In genomic region chr20:58054744-58055373, GRCh38 we compare ENCODE assay signal across 13 cellular contexts.
DNase-seq lines count a peak whose midpoint lies in the region; ATAC-seq and TF ChIP-seq lines count a peak whose summit lies in the region.
"Had no signal": no experiment of that assay in that cellular context is flagged by ENCODE, and none has a peak within 500 bp of the region (broad histone marks: within the 10 kb centered on the region; RNA-seq: fewer than 3 reads in every experiment).

No MANE protein-coding gene starts in this region.

- ATAC-seq in foreskin keratinocyte (peak; percentile 32), mucosa of descending colon (peak; percentile 46)
- ATAC-seq: body of pancreas had no signal

- TF ChIP-seq POLR2A in breast epithelium (IDR thresholded peaks at IDR 0.05) = no peak
- TF ChIP-seq POLR2A in vagina (IDR thresholded peaks at IDR 0.05) = no peak

- DNase-seq in breast epithelium (ENCODE audit: low spot score in 2 of 2) (peak; percentile 51 to 83), MCF 10A (ENCODE audit: unreplicated experiment) (no peak), foreskin keratinocyte (no peak), mucosa of descending colon (peak; percentile 44 to 61 (median 52)), vagina (ENCODE audit: extremely low spot score in 2 of 2) (peak; percentile 88 to 96), GM13977 (ENCODE audit: low spot score) (no peak), NAMALWA (ENCODE audit: low spot score) (no peak)
- DNase-seq in activated naive CD4-positive, alpha-beta T cell treated with anti-CD3 and anti-CD28 coated beads, Interleukin-2, amount 50 U/mL, for 16 hours = no peak
- DNase-seq: body of pancreas, DMS79 treated with DMSO at 0.1 percent for 48 hours, mesenchymal stem cell, NCI-H1417, small intestine had no signal

- H3K4me1 ChIP-seq in breast epithelium (peaks cover 4 to 7% of the 10 kb centered on the region in 2 donors), foreskin keratinocyte (no peaks in the 10 kb centered on the region), mucosa of descending colon (ENCODE audit: low read depth) (no peaks in the 10 kb centered on the region), vagina (peaks cover 30% of the 10 kb centered on the region)
- H3K4me1 ChIP-seq: body of pancreas had no signal

- intact Hi-C loops in breast epithelium (cut with DNase I; ENCODE audit: low total_unique reads) (loop anchor here (10.0 kb wide), 1 partner anchor 320 kb away; no protein-coding TSS in a partner anchor), MCF 10A (cut with micrococcal nuclease) (no loop called here), mucosa of descending colon (cut with DNase I, micrococcal nuclease) (no loop called here), vagina (cut with DNase I) (no loop called here)

- H3K36me3 ChIP-seq in breast epithelium (no peaks in the 10 kb centered on the region), mucosa of descending colon (ENCODE audit: low read depth) (no peaks in the 10 kb centered on the region), vagina (no peaks in the 10 kb centered on the region)

- H3K9me3 ChIP-seq in breast epithelium (no peaks in the 10 kb centered on the region), mucosa of descending colon (peaks cover 7% of the 10 kb centered on the region), vagina (no peaks in the 10 kb centered on the region)
- H3K9me3 ChIP-seq: body of pancreas had no signal

- CTCF ChIA-PET in MCF 10A (lab: Yijun Ruan, JAX) = no interaction called here

- no peak overlapping the region for H3K27ac Mint-ChIP-seq in MCF 10A (ENCODE audit: low read depth, unreplicated experiment)

- POLR2A ChIA-PET in MCF 10A (lab: Yijun Ruan, JAX) = no interaction called here

- H3K4me3 ChIP-seq in breast epithelium (no peak overlapping the region), mucosa of descending colon (no peak overlapping the region), vagina (no peak overlapping the region)
- H3K4me3 ChIP-seq: body of pancreas had no signal

- TF ChIP-seq CTCF in breast epithelium (IDR thresholded peaks at IDR 0.05) = no peak
- no peak for TF ChIP-seq CTCF in MCF 10A (IDR thresholded peaks at IDR 0.05; ENCODE audit: unreplicated experiment)
- no peak for TF ChIP-seq CTCF in foreskin keratinocyte (conservative IDR thresholded peaks at IDR 0.05)
- TF ChIP-seq CTCF in mucosa of descending colon (IDR thresholded peaks at IDR 0.05) = no peak
- TF ChIP-seq CTCF in vagina (IDR thresholded peaks at IDR 0.05) = no peak
- TF ChIP-seq CTCF in GM13977 (IDR thresholded peaks at IDR 0.05; ENCODE audit: extremely low read depth, insufficient read depth, missing control alignments) = no peak

- H3K27ac ChIP-seq in breast epithelium (peak overlapping the region; percentile 64 to 78), foreskin keratinocyte (no peak overlapping the region), vagina (peak overlapping the region; percentile 78)
- H3K27ac ChIP-seq: body of pancreas had no signal

- in situ Hi-C loops in GM13977 (cut with MboI; ENCODE audit: low pct_unique_long_range_greater_than_20kb, low sequenced_read_pairs, unreplicated experiment) = no loop called here

- peaks cover 53% of the 10 kb centered on the region for H3K27me3 Mint-ChIP-seq in MCF 10A (ENCODE audit: insufficient read depth, unreplicated experiment)

- no peaks in the 10 kb centered on the region for H3K4me1 Mint-ChIP-seq in MCF 10A (ENCODE audit: insufficient read depth, unreplicated experiment)

- H3K36me3 Mint-ChIP-seq in MCF 10A (ENCODE audit: insufficient read depth, unreplicated experiment) = no peaks in the 10 kb centered on the region

- no TSS peak for BruUV-seq in MCF 10A (replicated peaks; lab: Mats Ljungman, UMichigan)

- no peaks in the 10 kb centered on the region for H3K9me3 Mint-ChIP-seq in MCF 10A (ENCODE audit: unreplicated experiment)

- no peaks in the 10 kb centered on the region for H3K27me3 ChIP-seq in breast epithelium
- peaks cover 70% of the 10 kb centered on the region for H3K27me3 ChIP-seq in foreskin keratinocyte
- no peaks in the 10 kb centered on the region for H3K27me3 ChIP-seq in vagina
- H3K27me3 ChIP-seq: body of pancreas had no signal

- H3K4me3 Mint-ChIP-seq in MCF 10A (ENCODE audit: unreplicated experiment) = no peak overlapping the region

Comparison
In these comparisons a context has a peak if more than half of its experiments do, and no peak if none do; other contexts are left out.
1. DNase-seq: peak in breast epithelium (2 of 2), mucosa of descending colon (3 of 3) and vagina (2 of 2); none in MCF 10A (single experiment), foreskin keratinocyte (0 of 2), GM13977 (single experiment), NAMALWA (single experiment) and activated naive CD4-positive, alpha-beta T cell treated with anti-CD3 and anti-CD28 coated beads, Interleukin-2, amount 50 U/mL, for 16 hours (single experiment).